In the genomic region with DNA sequence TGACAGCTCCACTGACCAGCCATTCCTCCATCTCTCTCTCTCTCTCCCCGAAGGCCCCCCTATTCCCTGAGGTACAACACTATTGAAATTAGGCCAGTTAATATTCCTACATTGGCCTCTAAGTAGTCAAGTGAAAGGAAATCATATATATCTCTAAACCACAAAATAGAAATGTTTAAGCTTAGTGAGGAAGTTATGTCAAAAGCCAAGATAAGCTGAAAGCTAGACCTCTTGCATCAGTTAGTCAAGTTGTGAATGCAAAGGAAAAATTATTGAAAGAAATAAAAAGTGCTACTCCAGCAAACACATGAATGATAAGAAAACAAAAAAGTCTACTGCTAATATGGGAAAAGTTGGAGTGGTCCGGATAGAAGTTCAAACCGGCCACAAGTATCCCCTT, we compare ENCODE assay signal across 23 cellular contexts.
"Had no signal": no experiment of that assay in that cellular context is flagged by ENCODE, and none has a peak within 500 bp of the region (broad histone marks: within the 10 kb centered on the region; RNA-seq: fewer than 3 reads in every experiment).

No MANE protein-coding gene starts in this region.

- H3K36me3 ChIP-seq: MG63 had no signal

- ATAC-seq: activated CD8-positive, alpha-beta memory T cell treated with anti-CD3 and anti-CD28 coated beads, Interleukin-2, amount 10 ng/mL, durations not matched to agents 7 days and 5 days; activated naive CD4-positive, alpha-beta T cell treated with anti-CD3 and anti-CD28 coated beads, Interleukin-2, amount 50 U/mL, for 72 hours; PC-3; T-helper 17 cell had no signal

- H3K9me3 ChIP-seq: MG63 had no signal

- DNase-seq: activated B cell treated with CpG ODN at 0.5 μM for 24 hours; activated CD4-positive, alpha-beta T cell treated with anti-CD3 and anti-CD28 coated beads for 1 hour; activated CD4-positive, alpha-beta T cell treated with anti-CD3 and anti-CD28 coated beads, Interleukin-2, amount 10 ng/mL, durations not matched to agents 24 days and 14 days; activated CD4-positive, alpha-beta T cell treated with anti-CD3 and anti-CD28 coated beads, Interleukin-2, amount 50 U/mL, for 48 hours; activated CD8-positive, alpha-beta memory T cell treated with anti-CD3 and anti-CD28 coated beads, Interleukin-2, amount 10 ng/mL, durations not matched to agents 7 days and 5 days; activated effector memory CD4-positive, alpha-beta T cell treated with anti-CD3 and anti-CD28 coated beads, Interleukin-2, amount 50 U/mL, for 16 hours; activated naive CD4-positive, alpha-beta T cell treated with Interleukin-2 at 50 U/mL for 16 hours; activated T-cell treated with anti-CD3 and anti-CD28 coated beads, Interleukin-2, amount 50 U/mL, for 24 hours; anterior cingulate cortex; cerebellar nuclear complex; KG1; MG63; NCI-H1105; NCI-H1436; NCI-H1694 treated with DMSO at 0.1 percent for 48 hours; NCI-H2029 treated with DMSO at 0.1 percent for 48 hours; NCI-H510A treated with DMSO at 0.1 percent for 48 hours; NCI-H69; PC-3; SHP77; T-helper 17 cell; T-helper 9 cell had no signal

- H3K27me3 ChIP-seq: MG63 had no signal

- H3K4me3 ChIP-seq: MG63 had no signal
